Comparison of ENCODE assay signal across 8 cellular contexts in the genomic region with DNA sequence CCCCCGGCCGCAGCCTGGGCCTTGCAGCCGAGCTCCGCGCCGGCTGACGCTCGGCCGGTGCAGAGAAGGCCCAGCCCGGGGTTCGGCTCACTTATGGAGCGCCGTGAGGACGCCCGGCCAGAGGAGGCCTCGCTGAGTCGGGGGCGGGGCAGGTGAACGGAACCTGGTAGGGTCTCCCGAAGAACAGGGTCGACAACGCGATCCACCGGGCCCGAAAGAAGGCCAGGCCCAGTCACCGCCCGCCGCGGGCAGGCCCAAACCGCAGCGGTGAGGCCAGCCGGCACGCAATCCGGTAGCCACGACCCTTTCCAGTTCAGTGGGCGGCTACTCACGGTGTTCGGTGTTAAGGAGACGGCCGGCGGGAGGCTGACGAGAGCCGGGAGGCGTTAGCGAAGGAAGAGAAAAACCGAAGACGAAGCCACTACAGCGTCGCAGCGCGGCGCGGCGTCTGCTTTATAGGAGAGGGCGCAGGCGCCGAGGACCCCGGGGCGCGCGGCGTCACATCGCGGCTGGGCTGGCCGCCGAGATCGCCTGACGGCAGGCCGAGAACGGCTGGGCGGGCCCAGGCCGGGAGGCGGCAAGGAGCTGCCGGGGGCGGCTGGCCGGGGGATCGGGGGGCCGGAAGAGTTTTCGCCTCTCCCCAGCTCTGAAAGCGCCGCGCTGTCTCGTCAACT.
DNase-seq lines count a peak whose midpoint lies in the region; ATAC-seq and TF ChIP-seq lines count a peak whose summit lies in the region.

A gene (minus strand): TSS at position 428 of the 674 bp plus-strand sequence. CDS start 2,928 bp downstream, outside the sequence.

- TF ChIP-seq CTCF in AG09319 (IDR thresholded peaks at IDR 0.05; ENCODE audit: low read depth, low read length) (no peak), choroid plexus epithelial cell (conservative IDR thresholded peaks at IDR 0.05; ENCODE audit: low read depth, low read length) (no peak)

- peak within 1 kb of the TSS; percentile 98 for H3K4me3 ChIP-seq in choroid plexus epithelial cell (ENCODE audit: low read depth, low read length)

- ATAC-seq in GM18909 (IDR thresholded peaks at IDR 0.05; ENCODE audit: poor library complexity, unreplicated experiment): peak; percentile 84
- peak; percentile 73 for ATAC-seq in HG03139 (IDR thresholded peaks at IDR 0.05; ENCODE audit: unreplicated experiment)

- peak; percentile 44 for DNase-seq in AG09319 (ENCODE audit: extremely low read depth, low read depth)
- DNase-seq in NCI-H446 (lab: John Stamatoyannopoulos, UW): peak; percentile 73 to 82
- DNase-seq in activated CD4-positive, alpha-beta T cell treated with anti-CD3 and anti-CD28 coated beads for 4 hours: peak; percentile 83 to 84
- peak; percentile 82 for DNase-seq in choroid plexus epithelial cell (ENCODE audit: low read depth)
- DNase-seq in kidney glomerular epithelial cell (lab: John Stamatoyannopoulos, UW): peak; percentile 81
- DNase-seq in stimulated activated CD4-positive, alpha-beta T cell treated with anti-CD3 and anti-CD28 coated beads, Interleukin-15, amount 100 ng/mL, for 48 hours (ENCODE audit: low read depth in 2 of 2): peak; percentile 71 to 76

Comparison
In these comparisons a context has a peak if more than half of its experiments do, and no peak if none do; other contexts are left out.
1. Peak in every context shown above with its lines: DNase-seq, ATAC-seq and H3K4me3 ChIP-seq.